ENCODE assay signal across 1 cellular context in genomic region chr3:179149239-179149887, GRCh38.
TF ChIP-seq lines count a peak whose summit lies in the region.

No MANE protein-coding gene starts in this region.

TF ChIP-seq in GM12878, 131 proteins besides CTCF, POLR2A, EP300 and RAD21 (continued from another document):
- TF ChIP-seq SIN3A (IDR thresholded peaks at IDR 0.05; ENCODE audit: low read depth, low read length) (0 out of 2 replicates have a peak, but pooled peaks have one; percentile 26), NR2F1 (conservative IDR thresholded peaks at IDR 0.05) (peak; percentile 89), NBN (IDR thresholded peaks at IDR 0.05) (peak; percentile 65; the same call in 1 of the 2 replicates), ZBTB40 (IDR thresholded peaks at IDR 0.05; ENCODE audit: borderline replicate concordance) (peak; percentile 40; the same call in 1 of the 2 replicates), DPF2 (IDR thresholded peaks at IDR 0.05) (peak; percentile 43; the same call in 1 of the 2 replicates), TAF1 (IDR thresholded peaks at IDR 0.05; ENCODE audit: borderline replicate concordance, low read depth, low read length) (no peak), MTA2 (IDR thresholded peaks at IDR 0.05; ENCODE audit: low read depth) (peak; percentile 67; the same call in 1 of the 2 replicates), CBFB (IDR thresholded peaks at IDR 0.05; ENCODE audit: low read depth) (peak; percentile 59; the same call in 1 of the 2 replicates), PAX8 (IDR thresholded peaks at IDR 0.05) (no peak), NR2C2 (IDR thresholded peaks at IDR 0.05; ENCODE audit: borderline replicate concordance, control insufficient read depth, insufficient read length, low read depth) (no peak), RELA (IDR thresholded peaks at IDR 0.05; ENCODE audit: borderline replicate concordance, partially characterized antibody) (peak; percentile 22), ATF2 (IDR thresholded peaks at IDR 0.05; ENCODE audit: low read length) (peak; percentile 30; the same call in 1 of the 2 replicates), BCL11A (IDR thresholded peaks at IDR 0.05; ENCODE audit: low read depth, low read length) (peak; percentile 62), MEF2B (IDR thresholded peaks at IDR 0.05; ENCODE audit: partially characterized antibody, poor library complexity, severe bottlenecking) (peak; percentile 87), RB1 (IDR thresholded peaks at IDR 0.05; ENCODE audit: borderline replicate concordance) (no peak), BHLHE40 (IDR thresholded peaks at IDR 0.05; ENCODE audit: borderline replicate concordance in 1 of 2, low read depth in 2 of 2, low read length in 1 of 2) (peak; percentile 88 to 89), ZNF217 (IDR thresholded peaks at IDR 0.05) (0 out of 2 replicates have a peak, but pooled peaks have one; percentile 52), NFIC (IDR thresholded peaks at IDR 0.05; ENCODE audit: low read depth, low read length) (peak; percentile 74), TBL1XR1 (IDR thresholded peaks at IDR 0.05; ENCODE audit: low read depth, low read length) (peak; percentile 62; the same call in 1 of the 2 replicates), SRF (IDR thresholded peaks at IDR 0.05; ENCODE audit: low read depth in 2 of 2, low read length in 2 of 2) (no peak), E2F8 (IDR thresholded peaks at IDR 0.05; ENCODE audit: low read depth, partially characterized antibody) (no peak), PBX3 (IDR thresholded peaks at IDR 0.05; ENCODE audit: insufficient replicate concordance, low read depth, low read length) (no peak), CBX3 (IDR thresholded peaks at IDR 0.05; ENCODE audit: borderline replicate concordance, low read depth) (no peak), RUNX3 (IDR thresholded peaks at IDR 0.05; ENCODE audit: low read length) (peak; percentile 83), POU2F2 (IDR thresholded peaks at IDR 0.05; ENCODE audit: borderline replicate concordance, low read depth, low read length) (peak; percentile 28; the same call in 1 of the 3 replicates), CEBPZ (IDR thresholded peaks at IDR 0.05; ENCODE audit: low read depth, low read length) (no peak), ZNF687 (IDR thresholded peaks at IDR 0.05) (no peak), IKZF1 (conservative IDR thresholded peaks at IDR 0.05) (peak; percentile 47), ATF7 (IDR thresholded peaks at IDR 0.05; ENCODE audit: low read depth) (peak; percentile 64; the same call in 1 of the 2 replicates), BACH1 (IDR thresholded peaks at IDR 0.05; ENCODE audit: borderline replicate concordance) (peak; percentile 19; the same call in 1 of the 2 replicates), FOXK2 (IDR thresholded peaks at IDR 0.05) (no peak), CREM (IDR thresholded peaks at IDR 0.05; ENCODE audit: low read depth) (0 out of 2 replicates have a peak, but pooled peaks have one; percentile 12), PAX5 (IDR thresholded peaks at IDR 0.05; ENCODE audit: borderline replicate concordance, low read depth, low read length) (peak; percentile 53; the same call in 1 of the 2 replicates), SPI1 (IDR thresholded peaks at IDR 0.05; ENCODE audit: borderline replicate concordance, insufficient read depth, low read depth, low read length) (no peak), ELK1 (IDR thresholded peaks at IDR 0.05; ENCODE audit: low read depth, low read length) (no peak), EED (IDR thresholded peaks at IDR 0.05; ENCODE audit: low read depth) (peak; percentile 68), YY1 (IDR thresholded peaks at IDR 0.05; ENCODE audit: low read depth, low read length) (0 out of 2 replicates have a peak, but pooled peaks have one; percentile 23), RAD51 (IDR thresholded peaks at IDR 0.05) (no peak), NFYA (IDR thresholded peaks at IDR 0.05; ENCODE audit: borderline replicate concordance, low read depth, low read length) (no peak), POLR2AphosphoS5 (IDR thresholded peaks at IDR 0.05; ENCODE audit: low read length) (peak; percentile 51; the same call in 1 of the 2 replicates), HDAC6 (IDR thresholded peaks at IDR 0.05; ENCODE audit: unreplicated experiment) (no peak), TARDBP (IDR thresholded peaks at IDR 0.05; ENCODE audit: borderline replicate concordance) (no peak), FOXM1 (IDR thresholded peaks at IDR 0.05; ENCODE audit: low read depth, low read length) (no peak), MYB (IDR thresholded peaks at IDR 0.05; ENCODE audit: borderline replicate concordance, low read depth, low read length) (no peak), IKZF2 (IDR thresholded peaks at IDR 0.05) (peak; percentile 71 to 74; a peak in 3 of 4 replicates)
